ENCODE assay signal across 1 cellular context in genomic region chr1:36603461-36603860, GRCh38.
TF ChIP-seq lines count a peak whose summit lies in the region.

No MANE protein-coding gene starts in this region.

TF ChIP-seq in HEK293, 187 proteins besides CTCF, POLR2A, EP300 and RAD21 (continued from another document):
- TF ChIP-seq, protein P1, sequence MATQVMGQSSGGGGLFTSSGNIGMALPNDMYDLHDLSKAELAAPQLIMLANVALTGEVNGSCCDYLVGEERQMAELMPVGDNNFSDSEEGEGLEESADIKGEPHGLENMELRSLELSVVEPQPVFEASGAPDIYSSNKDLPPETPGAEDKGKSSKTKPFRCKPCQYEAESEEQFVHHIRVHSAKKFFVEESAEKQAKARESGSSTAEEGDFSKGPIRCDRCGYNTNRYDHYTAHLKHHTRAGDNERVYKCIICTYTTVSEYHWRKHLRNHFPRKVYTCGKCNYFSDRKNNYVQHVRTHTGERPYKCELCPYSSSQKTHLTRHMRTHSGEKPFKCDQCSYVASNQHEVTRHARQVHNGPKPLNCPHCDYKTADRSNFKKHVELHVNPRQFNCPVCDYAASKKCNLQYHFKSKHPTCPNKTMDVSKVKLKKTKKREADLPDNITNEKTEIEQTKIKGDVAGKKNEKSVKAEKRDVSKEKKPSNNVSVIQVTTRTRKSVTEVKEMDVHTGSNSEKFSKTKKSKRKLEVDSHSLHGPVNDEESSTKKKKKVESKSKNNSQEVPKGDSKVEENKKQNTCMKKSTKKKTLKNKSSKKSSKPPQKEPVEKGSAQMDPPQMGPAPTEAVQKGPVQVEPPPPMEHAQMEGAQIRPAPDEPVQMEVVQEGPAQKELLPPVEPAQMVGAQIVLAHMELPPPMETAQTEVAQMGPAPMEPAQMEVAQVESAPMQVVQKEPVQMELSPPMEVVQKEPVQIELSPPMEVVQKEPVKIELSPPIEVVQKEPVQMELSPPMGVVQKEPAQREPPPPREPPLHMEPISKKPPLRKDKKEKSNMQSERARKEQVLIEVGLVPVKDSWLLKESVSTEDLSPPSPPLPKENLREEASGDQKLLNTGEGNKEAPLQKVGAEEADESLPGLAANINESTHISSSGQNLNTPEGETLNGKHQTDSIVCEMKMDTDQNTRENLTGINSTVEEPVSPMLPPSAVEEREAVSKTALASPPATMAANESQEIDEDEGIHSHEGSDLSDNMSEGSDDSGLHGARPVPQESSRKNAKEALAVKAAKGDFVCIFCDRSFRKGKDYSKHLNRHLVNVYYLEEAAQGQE (tag by site-specific recombination; IDR thresholded peaks at IDR 0.05) = peak; percentile 90
- TF ChIP-seq ZNF214 (tag by site-specific recombination; IDR thresholded peaks at IDR 0.05; ENCODE audit: borderline replicate concordance) (no peak), ZNF2 (tag by site-specific recombination; IDR thresholded peaks at IDR 0.05) (no peak), ZNF677 (tag by site-specific recombination; IDR thresholded peaks at IDR 0.05) (no peak), ZXDB (tag by site-specific recombination; IDR thresholded peaks at IDR 0.05) (no peak)
